Comparison of ENCODE assay signal across 19 cellular contexts in genomic region chr10:6501931-6502330, GRCh38.
A peak's percentile ranks its signal among the peaks of the same experiment; 100 is the strongest.
DNase-seq lines count a peak whose midpoint lies in the region; ATAC-seq, FAIRE-seq and TF ChIP-seq lines count a peak whose summit lies in the region.
"Had no signal": no experiment of that assay in that cellular context is flagged by ENCODE, and none has a peak within 500 bp of the region (broad histone marks: within the 10 kb centered on the region; RNA-seq: fewer than 3 reads in every experiment).

No MANE protein-coding gene starts in this region.

- H3F3A ChIP-seq in SK-N-SH (replicated peaks; ENCODE audit: insufficient read depth): no peaks in the 10 kb centered on the region

- H3K4me2 ChIP-seq in DND-41 (ENCODE audit: insufficient read depth, low read length) (no peak overlapping the region), keratinocyte (ENCODE audit: control insufficient read depth, extremely low read depth, insufficient read depth, low read depth, low read length) (peak overlapping the region; percentile 91), SK-N-SH (no peak overlapping the region)

- H3K9me2 ChIP-seq in SK-N-SH: no peaks in the 10 kb centered on the region

- peaks cover 18% of the 10 kb centered on the region for H3K4me1 ChIP-seq in CD4-positive, CD25-positive, alpha-beta regulatory T cell (ENCODE audit: control insufficient read depth, insufficient read depth, low read length, poor library complexity, severe bottlenecking)
- H3K4me1 ChIP-seq in DND-41 (ENCODE audit: insufficient read depth, low read length) (peaks cover 22% of the 10 kb centered on the region), keratinocyte (ENCODE audit: control insufficient read depth, extremely low read depth, insufficient read depth, low read length) (peaks cover 42% of the 10 kb centered on the region), SK-N-SH (ENCODE audit: control insufficient read depth in 1 of 2, insufficient read depth in 2 of 2, low read depth in 1 of 2, low read length in 1 of 2) (peaks cover 0 to 5% of the 10 kb centered on the region in 2 experiments; a peak in 1 of 4 replicates)
- H3K4me1 ChIP-seq: sigmoid colon, transverse colon had no signal

- H3K27me3 Mint-ChIP-seq in CD4-positive, CD25-positive, alpha-beta regulatory T cell: no peaks in the 10 kb centered on the region
- H3K27me3 Mint-ChIP-seq in activated T-helper 2 cell treated with anti-CD3 and anti-CD28 coated beads, Interferon-gamma antibody, Interleukin-2, Interleukin-4, amounts not matched to agents 10 μg/mL and 5 μg/mL and 100 μg/mL, durations not matched to agents 14 hours and 24 hours and 36 hours (ENCODE audit: low read depth): no peaks in the 10 kb centered on the region
- H3K27me3 Mint-ChIP-seq: activated CD4-positive, alpha-beta T cell treated with anti-CD3 and anti-CD28 coated beads, Interleukin-2, amount 10 ng/mL, durations not matched to agents 7 days and 5 days had no signal

- peaks cover 0 to 2% (median 0%) of the 10 kb centered on the region in 7 donors for H3K9me3 Mint-ChIP-seq in CD4-positive, CD25-positive, alpha-beta regulatory T cell
- H3K9me3 Mint-ChIP-seq in activated T-helper 2 cell treated with anti-CD3 and anti-CD28 coated beads, Interferon-gamma antibody, Interleukin-2, Interleukin-4, amounts not matched to agents 10 μg/mL and 5 μg/mL and 100 μg/mL, durations not matched to agents 14 hours and 24 hours and 36 hours: peaks cover 10% of the 10 kb centered on the region

- H4K20me1 ChIP-seq in DND-41 (ENCODE audit: insufficient read depth, low read length) (no peaks in the 10 kb centered on the region), keratinocyte (ENCODE audit: control insufficient read depth, extremely low read depth, insufficient read depth, low read length) (no peaks in the 10 kb centered on the region), SK-N-SH (ENCODE audit: insufficient read depth) (no peaks in the 10 kb centered on the region)

- TF ChIP-seq CTCF in DND-41 (IDR thresholded peaks at IDR 0.05; ENCODE audit: borderline replicate concordance, extremely low read depth, low read length, poor library complexity, severe bottlenecking) (no peak), keratinocyte (optimal IDR thresholded peaks at IDR 0.05 in 1 of 3, IDR thresholded peaks at IDR 0.05 in 1 of 3, conservative IDR thresholded peaks at IDR 0.05 in 1 of 3; ENCODE audit: extremely low read depth in 1 of 3, insufficient read depth in 2 of 3, low read length in 3 of 3) (no peak), SK-N-SH (IDR thresholded peaks at IDR 0.05) (no peak)

- 14% methylated on average over 4 of the region's 4 CpGs for WGBS in SK-N-SH (ENCODE audit: low lambda C conversion rate)

- H2AFZ ChIP-seq in DND-41 (ENCODE audit: low read depth, low read length) (no peak overlapping the region), keratinocyte (ENCODE audit: control insufficient read depth, low read length) (peak overlapping the region; percentile 62), SK-N-SH (ENCODE audit: low read depth) (no peak overlapping the region)

- H3K27me3 ChIP-seq in CD4-positive, CD25-positive, alpha-beta regulatory T cell (ENCODE audit: control insufficient read depth, insufficient read depth, low read length): no peaks in the 10 kb centered on the region
- H3K27me3 ChIP-seq in DND-41 (ENCODE audit: insufficient read depth, low read length, poor library complexity): no peaks in the 10 kb centered on the region
- no peaks in the 10 kb centered on the region for H3K27me3 ChIP-seq in keratinocyte (ENCODE audit: control insufficient read depth, extremely low read depth, insufficient read depth, low read length)
- H3K27me3 ChIP-seq in SK-N-SH (ENCODE audit: insufficient read depth): no peaks in the 10 kb centered on the region; the same call in 1 of the 2 replicates
- H3K27me3 ChIP-seq: dorsolateral prefrontal cortex, sigmoid colon, transverse colon had no signal

- no peak overlapping the region for H3K27ac ChIP-seq in CD4-positive, CD25-positive, alpha-beta regulatory T cell (ENCODE audit: insufficient read depth, low read length, poor library complexity, severe bottlenecking)
- H3K27ac ChIP-seq in DND-41 (ENCODE audit: low read length) (0 out of 2 replicates have a peak overlapping the region, but pooled peaks have one; percentile 5), keratinocyte (ENCODE audit: control insufficient read depth, insufficient read depth, low read length) (peak overlapping the region; percentile 76), SK-N-SH (ENCODE audit: low read depth in 2 of 2, low read length in 1 of 2) (no peak overlapping the region)
- H3K27ac ChIP-seq: dorsolateral prefrontal cortex, sigmoid colon, transverse colon had no signal

- no peak for ATAC-seq in CD4-positive, CD25-positive, alpha-beta regulatory T cell (ENCODE audit: low read depth in 2 of 2)
- ATAC-seq in DND-41 (ENCODE audit: insufficient read depth, low read depth) (no peak), HG03159 (IDR thresholded peaks at IDR 0.05; ENCODE audit: unreplicated experiment) (no peak)

- H3K4me3 ChIP-seq in CD4-positive, CD25-positive, alpha-beta regulatory T cell (ENCODE audit: low read depth, low read length): no peak overlapping the region
- no peak overlapping the region for H3K4me3 ChIP-seq in DND-41 (ENCODE audit: low read depth in 1 of 2, low read length in 2 of 2)
- peak overlapping the region; percentile 31 to 69 (median 63) for H3K4me3 ChIP-seq in keratinocyte (ENCODE audit: control insufficient read depth in 2 of 3, extremely low read depth in 1 of 3, insufficient read depth in 2 of 3, low read depth in 1 of 3, low read length in 3 of 3)
- H3K4me3 ChIP-seq in SK-N-SH (ENCODE audit: low read depth in 2 of 2, low read length in 1 of 2): no peak overlapping the region
- H3K4me3 ChIP-seq: dorsolateral prefrontal cortex, lung, sigmoid colon, transverse colon had no signal

- intact Hi-C loops in activated T-helper 2 cell treated with anti-CD3 and anti-CD28 coated beads, Interferon-gamma antibody, Interleukin-2, Interleukin-4, amounts not matched to agents 10 μg/mL and 5 μg/mL and 100 μg/mL, durations not matched to agents 14 hours and 24 hours and 36 hours (cut with micrococcal nuclease): loop anchor here (10.0 kb wide), 3 partner anchors 367 to 683 kb away; partner anchors contain the start of gene IL2RA

- FAIRE-seq in keratinocyte (lab: Jason Lieb, UNC): peak; percentile 100

- H3K27ac Mint-ChIP-seq in CD4-positive, CD25-positive, alpha-beta regulatory T cell: peak overlapping the region; percentile 43 to 72 (median 50)
- H3K27ac Mint-ChIP-seq in activated T-helper 2 cell treated with anti-CD3 and anti-CD28 coated beads, Interferon-gamma antibody, Interleukin-2, Interleukin-4, amounts not matched to agents 10 μg/mL and 5 μg/mL and 100 μg/mL, durations not matched to agents 14 hours and 24 hours and 36 hours: peak overlapping the region; percentile 77
- H3K27ac Mint-ChIP-seq: activated CD4-positive, alpha-beta T cell treated with anti-CD3 and anti-CD28 coated beads, Interleukin-2, amount 10 ng/mL, durations not matched to agents 7 days and 5 days had no signal

- DNase-seq in CD4-positive, CD25-positive, alpha-beta regulatory T cell: no peak
- DNase-seq in DND-41: no peak
- DNase-seq in activated T-helper 2 cell treated with anti-CD3 and anti-CD28 coated beads, Interferon-gamma antibody, Interleukin-2, Interleukin-4, amounts not matched to agents 10 μg/mL and 5 μg/mL and 100 μg/mL, durations not matched to agents 14 hours and 24 hours and 36 hours (ENCODE audit: low spot score): no peak
- DNase-seq in keratinocyte (ENCODE audit: low read depth, low spot score): peak; percentile 59
- no peak for DNase-seq in activated effector memory CD4-positive, alpha-beta T cell treated with anti-CD3 and anti-CD28 coated beads, Interleukin-2, amount 50 U/mL, for 16 hours
- DNase-seq in putamen (ENCODE audit: low spot score): no peak
- no peak for DNase-seq in SK-N-SH
- DNase-seq: activated CD4-positive, alpha-beta T cell treated with anti-CD3 and anti-CD28 coated beads, Interleukin-2, amount 10 ng/mL, durations not matched to agents 7 days and 5 days; amygdala; central memory CD4-positive, alpha-beta T cell; dorsolateral prefrontal cortex; glutamatergic neuron; NCI-H1105; RPMI8226; sigmoid colon; stimulated activated naive CD4-positive, alpha-beta T cell; transverse colon had no signal

- TF ChIP-seq EP300 in SK-N-SH (IDR thresholded peaks at IDR 0.05; ENCODE audit: borderline replicate concordance in 1 of 2, low read depth in 1 of 2, low read length in 1 of 2): no peak

- H3K9me1 ChIP-seq in keratinocyte (ENCODE audit: control insufficient read depth, extremely low read depth, insufficient read depth, low read length): no peaks in the 10 kb centered on the region

- no peak for TF ChIP-seq RAD21 in SK-N-SH (IDR thresholded peaks at IDR 0.05; ENCODE audit: low read length)

- no peaks in the 10 kb centered on the region for H3K9me3 ChIP-seq in CD4-positive, CD25-positive, alpha-beta regulatory T cell (ENCODE audit: control insufficient read depth in 2 of 2, low read length in 2 of 2)
- no peaks in the 10 kb centered on the region for H3K9me3 ChIP-seq in DND-41 (ENCODE audit: insufficient read depth, low read length, severe bottlenecking)
- no peaks in the 10 kb centered on the region for H3K9me3 ChIP-seq in keratinocyte (ENCODE audit: control insufficient read depth, low read depth, low read length)
- no peaks in the 10 kb centered on the region for H3K9me3 ChIP-seq in SK-N-SH
- H3K9me3 ChIP-seq: sigmoid colon, transverse colon had no signal

- dilution Hi-C loops in keratinocyte (cut with MboI; ENCODE audit: extremely low pct_ligation_motif_present, low sequenced_read_pairs): no loop called here

- H3K36me3 Mint-ChIP-seq in CD4-positive, CD25-positive, alpha-beta regulatory T cell: peaks cover 47% of the 10 kb centered on the region
- H3K36me3 Mint-ChIP-seq in activated T-helper 2 cell treated with anti-CD3 and anti-CD28 coated beads, Interferon-gamma antibody, Interleukin-2, Interleukin-4, amounts not matched to agents 10 μg/mL and 5 μg/mL and 100 μg/mL, durations not matched to agents 14 hours and 24 hours and 36 hours (ENCODE audit: low read depth): peaks cover 47% of the 10 kb centered on the region

- POLR2A ChIA-PET in SK-N-SH (lab: Yijun Ruan, JAX): no interaction called here

- H3K36me3 ChIP-seq in CD4-positive, CD25-positive, alpha-beta regulatory T cell (ENCODE audit: control insufficient read depth, insufficient read depth, low read length): peaks cover 69% of the 10 kb centered on the region
- H3K36me3 ChIP-seq in DND-41 (ENCODE audit: insufficient read depth, low read length): peaks cover 42% of the 10 kb centered on the region
- no peaks in the 10 kb centered on the region for H3K36me3 ChIP-seq in keratinocyte (ENCODE audit: control insufficient read depth in 2 of 2, extremely low read depth in 1 of 2, insufficient read depth in 2 of 2, low read length in 2 of 2)
- H3K36me3 ChIP-seq in SK-N-SH (replicated peaks in 1 of 2; ENCODE audit: control insufficient read depth in 1 of 2, insufficient read depth in 2 of 2, low read length in 1 of 2): no peaks in the 10 kb centered on the region
- H3K36me3 ChIP-seq: sigmoid colon, transverse colon had no signal

- H3K9ac ChIP-seq in DND-41 (ENCODE audit: low read depth, low read length): no peak overlapping the region
- H3K9ac ChIP-seq in keratinocyte (ENCODE audit: control insufficient read depth, extremely low read depth, insufficient read depth, low read length): peak overlapping the region; percentile 55
- no peak overlapping the region for H3K9ac ChIP-seq in SK-N-SH

- peaks cover 34 to 65% (median 37%) of the 10 kb centered on the region in 4 donors for H3K4me1 Mint-ChIP-seq in CD4-positive, CD25-positive, alpha-beta regulatory T cell
- peaks cover 39% of the 10 kb centered on the region for H3K4me1 Mint-ChIP-seq in activated T-helper 2 cell treated with anti-CD3 and anti-CD28 coated beads, Interferon-gamma antibody, Interleukin-2, Interleukin-4, amounts not matched to agents 10 μg/mL and 5 μg/mL and 100 μg/mL, durations not matched to agents 14 hours and 24 hours and 36 hours (ENCODE audit: low read depth)

- CTCF ChIA-PET in SK-N-SH (lab: Yijun Ruan, JAX): interaction anchor here (1.0 to 1.1 kb wide), 2 partner anchors 22 to 56 kb away, joined by 3 read pairs; no protein-coding TSS in a partner anchor

- peak overlapping the region in 1 of 4 donors; percentile 14 for H3K4me3 Mint-ChIP-seq in CD4-positive, CD25-positive, alpha-beta regulatory T cell
- peak overlapping the region; percentile 28 for H3K4me3 Mint-ChIP-seq in activated T-helper 2 cell treated with anti-CD3 and anti-CD28 coated beads, Interferon-gamma antibody, Interleukin-2, Interleukin-4, amounts not matched to agents 10 μg/mL and 5 μg/mL and 100 μg/mL, durations not matched to agents 14 hours and 24 hours and 36 hours (ENCODE audit: low read depth)
- H3K4me3 Mint-ChIP-seq: activated CD4-positive, alpha-beta T cell treated with anti-CD3 and anti-CD28 coated beads, Interleukin-2, amount 10 ng/mL, durations not matched to agents 7 days and 5 days had no signal

- no peaks in the 10 kb centered on the region for H3K79me2 ChIP-seq in DND-41 (ENCODE audit: insufficient read depth, low read length)
- H3K79me2 ChIP-seq in keratinocyte (ENCODE audit: control insufficient read depth, insufficient read depth, low read length): no peaks in the 10 kb centered on the region
- no peaks in the 10 kb centered on the region for H3K79me2 ChIP-seq in SK-N-SH (ENCODE audit: insufficient read depth)

Comparison
In these comparisons a context has a peak if more than half of its experiments do, and no peak if none do; other contexts are left out.
1. H3K27ac ChIP-seq: peak in DND-41 (single experiment) and keratinocyte (single experiment); none in CD4-positive, CD25-positive, alpha-beta regulatory T cell (single experiment) and SK-N-SH (0 of 2).
2. H3K4me3 ChIP-seq: peak in keratinocyte (3 of 3); none in CD4-positive, CD25-positive, alpha-beta regulatory T cell (single experiment), DND-41 (0 of 2) and SK-N-SH (0 of 2).